ENCODE assay signal across 8 cellular contexts in the genomic region with DNA sequence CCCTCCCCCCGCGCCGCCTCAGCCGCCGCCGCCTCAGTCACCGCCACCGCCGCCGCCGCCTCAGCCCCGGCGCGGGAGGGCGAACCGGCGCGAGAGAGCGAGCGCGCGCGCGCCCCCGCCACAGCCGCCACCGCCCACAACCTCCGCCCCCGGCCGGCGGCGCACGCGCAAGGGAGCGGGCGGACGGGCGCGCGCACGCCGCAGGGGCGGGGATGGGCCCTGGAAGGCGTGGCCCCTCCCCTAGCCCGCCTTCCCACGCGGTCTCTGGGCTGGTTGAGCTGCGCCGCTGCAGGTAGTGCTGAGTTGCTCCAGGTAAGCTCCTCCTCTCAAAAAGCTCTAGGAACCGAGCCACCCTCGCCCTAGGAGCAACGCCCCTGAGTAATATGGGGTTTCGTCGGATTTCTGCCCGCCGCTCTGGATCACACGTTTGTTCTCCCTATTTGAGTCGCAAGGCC. TPM values are rescaled to one million over a fixed set of nuclear protein-coding genes. Genes with fewer than 3 reads are reported as not detected.
DNase-seq lines count a peak whose midpoint lies in the region; ATAC-seq, FAIRE-seq and TF ChIP-seq lines count a peak whose summit lies in the region.

TSS of gene TMCC1 (minus strand) at position 96 of the 455 bp plus-strand sequence.

- H3K36me3 ChIP-seq in WERI-Rb-1 (peaks cover 3% of the 10 kb centered on the region; the same call in 1 of the 2 replicates), breast epithelium (no peaks in the 10 kb centered on the region), small intestine (ENCODE audit: control insufficient read depth in 2 of 2, insufficient read depth in 2 of 2, low read length in 2 of 2) (peaks cover 0 to 3% of the 10 kb centered on the region in 2 donors)

- peak; percentile 40 for TF ChIP-seq POLR2A in GM18526 (IDR thresholded peaks at IDR 0.05; ENCODE audit: extremely low read depth, insufficient read length)
- no peak for TF ChIP-seq POLR2A in breast epithelium (IDR thresholded peaks at IDR 0.05)

- no peaks in the 10 kb centered on the region for H3K27me3 ChIP-seq in WERI-Rb-1 (ENCODE audit: insufficient read depth, low read depth, severe bottlenecking)
- H3K27me3 ChIP-seq in breast epithelium, result no peaks in the 10 kb centered on the region
- no peaks in the 10 kb centered on the region for H3K27me3 ChIP-seq in small intestine (ENCODE audit: control insufficient read depth in 2 of 2, insufficient read depth in 2 of 2, low read length in 2 of 2)

- no peak for FAIRE-seq in small intestine (lab: Jason Lieb, UNC)

- H3K9me3 ChIP-seq in WERI-Rb-1 (ENCODE audit: severe bottlenecking) (no peaks in the 10 kb centered on the region), breast epithelium (no peaks in the 10 kb centered on the region), small intestine (ENCODE audit: control insufficient read depth, low read depth) (no peaks in the 10 kb centered on the region)

- peak; percentile 90 for DNase-seq in 8988T
- peak; percentile 99 for DNase-seq in NCI-H2171 (lab: John Stamatoyannopoulos, UW)
- DNase-seq in WERI-Rb-1, result peak; percentile 88
- DNase-seq in breast epithelium (ENCODE audit: low spot score in 2 of 2), result peak; percentile 87
- DNase-seq in iPS-NIHi11 (ENCODE audit: low spot score), result peak; percentile 98
- peak; percentile 95 for DNase-seq in small intestine

- H3K27ac ChIP-seq in WERI-Rb-1 (peak within 1 kb of the TSS; percentile 96), breast epithelium (peak within 1 kb of the TSS; percentile 97 to 99), small intestine (ENCODE audit: low read depth in 1 of 2, low read length in 1 of 2) (peak within 1 kb of the TSS; percentile 61 to 90)

- intact Hi-C loops in breast epithelium (cut with DNase I; ENCODE audit: low total_unique reads), result no loop called here

- H3K4me3 ChIP-seq in WERI-Rb-1 (ENCODE audit: low read depth, low read length) (peak within 1 kb of the TSS; percentile 99), breast epithelium (peak within 1 kb of the TSS; percentile 85 to 95 (median 92)), small intestine (ENCODE audit: low read depth in 1 of 2, low read length in 2 of 2) (peak within 1 kb of the TSS; percentile 63 to 83)

- H3K4me1 ChIP-seq in breast epithelium (peaks cover 0 to 11% of the 10 kb centered on the region in 2 donors), small intestine (ENCODE audit: control insufficient read depth in 2 of 2, insufficient read depth in 1 of 2, low read depth in 1 of 2, low read length in 1 of 2) (peaks cover 2 to 9% of the 10 kb centered on the region in 2 donors)

- ATAC-seq in HG03064 (IDR thresholded peaks at IDR 0.05; ENCODE audit: low read depth, unreplicated experiment), result peak; percentile 73

- 0% methylated on average over 38 to 58 of the region's 58 CpGs for WGBS in small intestine, 3 donors

- TF ChIP-seq CTCF in WERI-Rb-1 (IDR thresholded peaks at IDR 0.05; ENCODE audit: low read depth, low read length), result no peak
- TF ChIP-seq CTCF in breast epithelium (IDR thresholded peaks at IDR 0.05), result no peak

RNA-seq across cellular contexts. Expression of gene TMCC1, which starts in this region (rescaled TPM):
- total RNA-seq in breast epithelium, result 10 to 100 TPM; 29.4 to 48.1 (median 29.8) TPM
- polyA plus RNA-seq in small intestine, result 1 to 10 TPM; 5.4 to 9.0 (median 6.3) TPM

Comparison
In these comparisons a context has a peak if more than half of its experiments do, and no peak if none do; other contexts are left out.
1. Peak in every context shown above with its lines: DNase-seq, ATAC-seq, H3K4me3 ChIP-seq and H3K27ac ChIP-seq.